Comparison of ENCODE assay signal across 8 cellular contexts in the genomic region with DNA sequence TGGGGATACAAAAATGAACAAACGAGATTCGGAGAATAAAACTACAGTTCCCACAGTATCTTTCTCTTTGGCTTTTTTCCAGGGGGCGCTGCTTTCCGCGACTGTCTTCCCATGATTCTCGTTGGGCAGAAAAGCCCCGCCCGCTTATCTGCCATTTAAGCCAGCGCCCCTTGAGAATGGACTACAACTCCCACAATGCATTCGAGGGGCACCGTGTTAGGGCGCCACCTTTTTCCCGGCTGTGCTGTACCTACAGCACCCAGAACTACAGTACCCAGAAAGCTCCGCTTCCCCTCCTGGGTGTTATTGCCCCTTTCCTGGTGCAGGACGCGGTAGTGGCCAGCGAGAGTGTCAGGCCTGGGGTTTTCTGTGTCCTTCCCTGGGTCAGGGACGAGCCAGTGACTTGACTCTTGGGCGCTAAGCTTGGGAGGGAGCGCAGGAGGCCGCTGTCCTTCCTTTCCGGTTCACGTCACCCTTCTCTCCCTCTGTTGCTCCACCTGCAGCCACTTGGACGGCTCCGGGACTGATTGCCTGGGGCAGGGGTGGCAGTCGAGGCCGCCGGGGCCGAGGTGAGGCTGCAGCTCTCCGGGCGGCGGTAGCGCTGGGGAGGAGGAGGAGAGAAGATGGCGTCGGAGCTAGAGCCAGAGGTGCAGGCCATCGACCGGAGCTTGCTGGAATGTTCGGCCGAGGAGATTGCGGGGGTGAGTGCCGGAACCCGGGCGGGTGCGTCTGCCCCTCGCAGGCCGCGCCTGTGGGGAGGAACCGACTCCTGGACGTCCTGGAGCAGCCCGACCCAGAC. TPM values are rescaled to one million over a fixed set of nuclear protein-coding genes. Genes with fewer than 3 reads are reported as not detected.
DNase-seq lines count a peak whose midpoint lies in the region; ATAC-seq and TF ChIP-seq lines count a peak whose summit lies in the region.

A gene (plus strand): TSS at position 333 of the 799 bp plus-strand sequence. CDS start 291 bp downstream, at position 624.

- H3K9me3 Mint-ChIP-seq in natural killer cell treated with Interleukin-12 subunit alpha and Interleukin-12 subunit beta and Interleukin-15 and Interleukin-18, amount 100 ng/mL, for 72 hours, result no peaks in the 10 kb centered on the region

- peaks cover 29 to 36% of the 10 kb centered on the region in 2 donors for H3K4me1 Mint-ChIP-seq in natural killer cell treated with Interleukin-12 subunit alpha and Interleukin-12 subunit beta and Interleukin-15 and Interleukin-18, amount 100 ng/mL, for 72 hours (ENCODE audit: low read depth in 2 of 2)

- peak within 1 kb of the TSS; percentile 95 for H3K4me3 ChIP-seq in H7 (ENCODE audit: insufficient read depth, low read depth, low read length)
- peak within 1 kb of the TSS; percentile 98 for H3K4me3 ChIP-seq in fibroblast of pulmonary artery (replicated peaks; ENCODE audit: low read depth, low read length)

- TF ChIP-seq CTCF in fibroblast of pulmonary artery (IDR thresholded peaks at IDR 0.05; ENCODE audit: low read length, missing control alignments), result peak; percentile 14

- peak within 1 kb of the TSS; percentile 79 to 93 for H3K27ac Mint-ChIP-seq in natural killer cell treated with Interleukin-12 subunit alpha and Interleukin-12 subunit beta and Interleukin-15 and Interleukin-18, amount 100 ng/mL, for 72 hours

- no peaks in the 10 kb centered on the region for H3K27me3 ChIP-seq in H7 (ENCODE audit: control insufficient read depth, insufficient read depth, low read length)

- no peaks in the 10 kb centered on the region for H3K36me3 ChIP-seq in H7 (replicated peaks; ENCODE audit: control insufficient read depth, insufficient read depth, low read length)

- in situ Hi-C loops in G401 (cut with HindIII; ENCODE audit: low sequenced_read_pairs), result no loop called here

- peak; percentile 99 for ATAC-seq in natural killer cell treated with Interleukin-12 subunit alpha and Interleukin-12 subunit beta and Interleukin-15 and Interleukin-18, amount 100 ng/mL, for 72 hours
- ATAC-seq in stimulated activated naive CD8-positive, alpha-beta T cell treated with anti-CD3 and anti-CD28 coated beads, Interleukin-15, Interleukin-2, amounts not matched to agents 100 U/mL and 50 U/mL, for 24 hours, result peak; percentile 100

- peaks cover 6% of the 10 kb centered on the region for H3K36me3 Mint-ChIP-seq in natural killer cell treated with Interleukin-12 subunit alpha and Interleukin-12 subunit beta and Interleukin-15 and Interleukin-18, amount 100 ng/mL, for 72 hours

- peak within 1 kb of the TSS; percentile 99 for H3K4me3 Mint-ChIP-seq in natural killer cell treated with Interleukin-12 subunit alpha and Interleukin-12 subunit beta and Interleukin-15 and Interleukin-18, amount 100 ng/mL, for 72 hours

- DNase-seq in G401 (ENCODE audit: low spot score) (peak; percentile 100), H7 (peak; percentile 87), M059J (ENCODE audit: low read depth) (peak; percentile 100), SHP77 (lab: John Stamatoyannopoulos, UW) (peak; percentile 97 to 99), fibroblast of pulmonary artery (ENCODE audit: low read depth) (peak; percentile 99)
- DNase-seq in activated effector memory CD4-positive, alpha-beta T cell treated with Interleukin-2 at 50 U/mL for 16 hours, result peak; percentile 88
- peak; percentile 93 for DNase-seq in natural killer cell treated with Interleukin-12 subunit alpha and Interleukin-12 subunit beta and Interleukin-15 and Interleukin-18, amount 100 ng/mL, for 72 hours (ENCODE audit: low spot score)
- peak; percentile 90 for DNase-seq in stimulated activated naive CD8-positive, alpha-beta T cell treated with anti-CD3 and anti-CD28 coated beads, Interleukin-15, Interleukin-2, amounts not matched to agents 100 U/mL and 50 U/mL, for 24 hours

- peaks cover 0 to 4% of the 10 kb centered on the region in 2 donors for H3K27me3 Mint-ChIP-seq in natural killer cell treated with Interleukin-12 subunit alpha and Interleukin-12 subunit beta and Interleukin-15 and Interleukin-18, amount 100 ng/mL, for 72 hours

RNA-seq across cellular contexts. Expression of the gene that starts here (rescaled TPM):
- total RNA-seq in G401 (2014; rRNA removed; shearing (Covaris generic)), result 14.3 and 18.5 TPM in 2 replicates
- total RNA-seq in H7 (2014; rRNA removed; shearing (Covaris generic)), result 13.1 and 18.7 TPM in 2 replicates
- total RNA-seq in M059J (2014; rRNA removed; shearing (Covaris generic)), result 13.2 and 24.3 TPM in 2 replicates
- total RNA-seq in natural killer cell treated with Interleukin-12 subunit alpha and Interleukin-12 subunit beta and Interleukin-15 and Interleukin-18, amount 100 ng/mL, for 72 hours, result 10 to 100 TPM; 31.9 to 34.2 TPM

Comparison
In these comparisons a context has a peak if more than half of its experiments do, and no peak if none do; other contexts are left out.
1. Peak in every context shown above with its lines: DNase-seq, ATAC-seq and H3K4me3 ChIP-seq.